ENCODE assay signal across 26 cellular contexts in the genomic region with DNA sequence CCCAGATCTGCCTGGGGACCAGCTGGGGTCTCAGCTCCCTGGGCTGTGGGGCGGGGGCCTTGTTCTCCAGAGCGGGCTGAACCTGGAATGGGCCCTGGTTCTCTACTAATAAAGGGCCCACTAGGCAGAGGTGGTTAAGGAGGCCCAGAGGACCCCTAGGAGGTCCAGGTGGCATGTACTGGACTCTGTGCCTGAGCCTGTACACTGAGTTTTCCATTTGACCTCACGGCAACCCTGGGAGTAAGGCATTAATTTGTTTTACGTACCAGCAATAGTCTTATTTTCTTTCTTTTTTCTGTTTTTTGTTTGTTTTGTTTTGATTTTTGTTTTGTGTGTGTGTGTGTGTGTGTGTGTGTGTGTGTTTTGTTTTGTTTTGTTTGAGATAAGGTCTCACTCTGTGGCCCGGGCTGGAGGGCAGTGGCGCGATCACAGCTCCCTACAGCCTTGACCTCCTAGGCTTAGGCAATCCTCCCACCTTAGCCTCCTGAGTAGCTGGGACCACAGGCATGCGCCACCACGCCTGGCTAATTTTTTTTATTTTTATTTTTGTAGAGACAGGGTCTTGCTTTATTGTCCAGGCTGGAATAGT. TPM values are rescaled to one million over a fixed set of nuclear protein-coding genes. Genes with fewer than 3 reads are reported as not detected.
"Had no signal": no experiment of that assay in that cellular context is flagged by ENCODE, and none has a peak within 500 bp of the region (broad histone marks: within the 10 kb centered on the region; RNA-seq: fewer than 3 reads in every experiment).

No MANE protein-coding gene starts in this region.

- H3K4me3 ChIP-seq: colonic mucosa, esophagus squamous epithelium, heart right ventricle, left lung, mucosa of descending colon, pancreas, vagina had no signal

- H3K27ac Mint-ChIP-seq: dendritic cell treated with granulocyte-macrophage colony-stimulating factor and Interleukin-4, amounts not matched to agents 40 ng/mL and 50 ng/mL, for 4 days; nephron; stimulated activated naive CD8-positive, alpha-beta T cell treated with anti-CD3 and anti-CD28 coated beads, Interleukin-15, Interleukin-2, amounts not matched to agents 100 ng/mL and 50 ng/mL, for 24 hours had no signal

- H3K36me3 ChIP-seq: colonic mucosa, esophagus squamous epithelium, heart right ventricle, left lung, pancreas, vagina had no signal

- DNase-seq: colonic mucosa; effector CD8-positive, alpha-beta T cell; erythroblast; esophagus squamous epithelium; foreskin melanocyte; glutamatergic neuron; heart right ventricle; hippocampal formation; left cardiac atrium; mesenchymal stem cell; mucosa of descending colon; naive B cell; occipital lobe; small intestine; stimulated activated CD4-positive, alpha-beta T cell treated with anti-CD3 and anti-CD28 coated beads, Interleukin-15, amount 100 ng/mL, for 24 hours; stimulated activated CD4-positive, alpha-beta T cell treated with anti-CD3 and anti-CD28 coated beads, Interleukin-2, amount 100 ng/mL, for 48 hours; stimulated activated naive B cell treated with anti-CD40 and anti-IgM and Interleukin-4, amounts not matched to agents 10 μg/mL and 1 μg/mL and 100 μg/mL, for 72 hours had no signal

- H3K9me3 Mint-ChIP-seq: dendritic cell treated with granulocyte-macrophage colony-stimulating factor and Interleukin-4, amounts not matched to agents 40 ng/mL and 50 ng/mL, for 4 days; mesothelial cell of epicardium; naive B cell; nephron; stimulated activated naive B cell treated with anti-CD40 and anti-IgM and Interleukin-4, amounts not matched to agents 10 μg/mL and 1 μg/mL and 100 μg/mL, for 72 hours; stimulated activated naive CD8-positive, alpha-beta T cell treated with anti-CD3 and anti-CD28 coated beads, Interleukin-15, Interleukin-2, amounts not matched to agents 100 ng/mL and 50 ng/mL, for 24 hours had no signal

- H3K36me3 Mint-ChIP-seq: mesothelial cell of epicardium; naive B cell; stimulated activated naive B cell treated with anti-CD40 and anti-IgM and Interleukin-4, amounts not matched to agents 10 μg/mL and 1 μg/mL and 100 μg/mL, for 72 hours had no signal

- H3K27me3 ChIP-seq: colonic mucosa, heart right ventricle, pancreas, vagina had no signal

- H3K9me3 ChIP-seq: colonic mucosa, esophagus squamous epithelium, heart right ventricle, left lung, mucosa of descending colon, pancreas, vagina had no signal

- ATAC-seq: heart right ventricle; left cardiac atrium; left lung; mucosa of descending colon; stimulated activated naive B cell treated with anti-CD40 and anti-IgM and Interleukin-4, amounts not matched to agents 10 μg/mL and 1 μg/mL and 100 μg/mL, for 72 hours had no signal

- H3K4me1 ChIP-seq: colonic mucosa, left lung had no signal

- H3K4me3 Mint-ChIP-seq: dendritic cell treated with granulocyte-macrophage colony-stimulating factor and Interleukin-4, amounts not matched to agents 40 ng/mL and 50 ng/mL, for 4 days; mesothelial cell of epicardium; nephron; stimulated activated naive B cell treated with anti-CD40 and anti-IgM and Interleukin-4, amounts not matched to agents 10 μg/mL and 1 μg/mL and 100 μg/mL, for 72 hours; stimulated activated naive CD8-positive, alpha-beta T cell treated with anti-CD3 and anti-CD28 coated beads, Interleukin-15, Interleukin-2, amounts not matched to agents 100 ng/mL and 50 ng/mL, for 24 hours had no signal

- H3K27ac ChIP-seq: colonic mucosa, heart right ventricle, left lung, vagina had no signal

RNA-seq across cellular contexts. Expression of a gene that starts 19.6 kb away (rescaled TPM):
- total RNA-seq: endothelial cell of umbilical vein, left lung, lung microvascular endothelial cell had no signal

RNA-seq across cellular contexts. Expression of a gene that starts 49.4 kb away (rescaled TPM):
- total RNA-seq: endothelial cell of umbilical vein, esophagus squamous epithelium, lung microvascular endothelial cell, vagina had no signal
